8 cellular contexts compared by ENCODE assay signal in genomic region chr1:26839339-26839722, GRCh38. TPM values are rescaled to one million over a fixed set of nuclear protein-coding genes. Genes with fewer than 3 reads are reported as not detected.
A peak's percentile ranks its signal among the peaks of the same experiment; 100 is the strongest.
DNase-seq lines count a peak whose midpoint lies in the region; ATAC-seq lines count a peak whose summit lies in the region.
"Had no signal": no experiment of that assay in that cellular context is flagged by ENCODE, and none has a peak within 500 bp of the region (broad histone marks: within the 10 kb centered on the region; RNA-seq: fewer than 3 reads in every experiment).

No MANE protein-coding gene starts in this region.

- H3K9me3 Mint-ChIP-seq in naive B cell = no peaks in the 10 kb centered on the region

- ATAC-seq in GM19455 (IDR thresholded peaks at IDR 0.05; ENCODE audit: unreplicated experiment) (peak; percentile 22), HG03439 (IDR thresholded peaks at IDR 0.05; ENCODE audit: unreplicated experiment) (peak; percentile 18), naive B cell (ENCODE audit: low read depth in 2 of 2) (no peak)

- H3K4me3 Mint-ChIP-seq in naive B cell = peak overlapping the region in 1 of 8 donors; percentile 35

- no peaks in the 10 kb centered on the region for H3K27me3 Mint-ChIP-seq in naive B cell

- peak overlapping the region in 4 of 6 donors; percentile 2 to 88 (median 71) for H3K27ac Mint-ChIP-seq in naive B cell

- no peaks in the 10 kb centered on the region for H3K36me3 Mint-ChIP-seq in naive B cell

- peaks cover 6 to 9% (median 7%) of the 10 kb centered on the region in 3 donors for H3K4me1 Mint-ChIP-seq in naive B cell

- DNase-seq in naive B cell (no peak), OCI-M1 (lab: John Stamatoyannopoulos, UW) (no peak), inferior parietal cortex (ENCODE audit: extremely low spot score) (no peak), DMS114 treated with DMSO at 0.1 percent for 48 hours (lab: John Stamatoyannopoulos, UW; ENCODE audit: unreplicated experiment) (no peak)
- DNase-seq: hippocampal formation, NCI-H510A had no signal

RNA-seq across cellular contexts. Expression of gene ZDHHC18, which starts 12.8 kb away (rescaled TPM):
- 1 to 10 TPM; 2.2 to 7.9 (median 2.4) TPM for polyA plus RNA-seq in naive B cell (ENCODE audit: low read depth in 6 of 6)

RNA-seq across cellular contexts. Expression of gene SFN, which starts 23.6 kb away (rescaled TPM):
- polyA plus RNA-seq in naive B cell (ENCODE audit: low read depth in 6 of 6) = not detected

RNA-seq across cellular contexts. Expression of gene GPN2, which starts 50.8 kb away (rescaled TPM):
- 10 to 100 TPM in 3 of 6 donors, 1 to 10 TPM in 3; 3.4 to 15.1 (median 10.1) TPM for polyA plus RNA-seq in naive B cell (ENCODE audit: low read depth in 6 of 6)

RNA-seq across cellular contexts. Expression of gene PIGV, which starts 51.6 kb away (rescaled TPM):
- polyA plus RNA-seq in naive B cell (ENCODE audit: low read depth in 6 of 6) = 10 to 100 TPM in 4 of 6 donors, 1 to 10 TPM in 2; 7.8 to 14.2 (median 10.8) TPM

Comparison
In these comparisons a context has a peak if more than half of its experiments do, and no peak if none do; other contexts are left out.
1. ATAC-seq: peak in GM19455 (single experiment) and HG03439 (single experiment); none in naive B cell (0 of 2).